ENCODE assay signal across 33 cellular contexts in genomic region chr6:29501106-29501505, GRCh38. TPM values are rescaled to one million over a fixed set of nuclear protein-coding genes. Genes with fewer than 3 reads are reported as not detected.
"Had no signal": no experiment of that assay in that cellular context is flagged by ENCODE, and none has a peak within 500 bp of the region (broad histone marks: within the 10 kb centered on the region; RNA-seq: fewer than 3 reads in every experiment).

No MANE protein-coding gene starts in this region.

- H3K4me1 Mint-ChIP-seq: activated CD4-positive, alpha-beta memory T cell treated with anti-CD3 and anti-CD28 coated beads, Interleukin-2, amount 10 ng/mL, durations not matched to agents 7 days and 5 days had no signal

- H3K36me3 ChIP-seq: adrenal gland, SJCRH30, WERI-Rb-1 had no signal

- DNase-seq: activated CD4-positive, alpha-beta memory T cell treated with anti-CD3 and anti-CD28 coated beads, Interleukin-2, amount 10 ng/mL, durations not matched to agents 7 days and 5 days; activated CD4-positive, alpha-beta T cell treated with anti-CD3 and anti-CD28 coated beads for 1 hour; activated CD4-positive, alpha-beta T cell treated with anti-CD3 and anti-CD28 coated beads for 48 hours; activated CD4-positive, CD25-positive, alpha-beta regulatory T cell; activated gamma-delta T cell treated with Interleukin-2 at 50 U/mL for 16 hours; activated naive CD4-positive, alpha-beta T cell treated with anti-CD3 and anti-CD28 coated beads for 36 hours; activated T-cell treated with anti-CD3 and anti-CD28 coated beads, Interleukin-2, amount 50 U/mL, for 24 hours; adrenal gland; body of pancreas; caudate nucleus; cerebellar nuclear complex; NCI-H1105; NCI-H1417 treated with DMSO at 0.1 percent for 48 hours; NCI-H187 treated with DMSO at 0.1 percent for 48 hours; NCI-H2081; NCI-H2171 treated with DMSO at 0.1 percent for 48 hours; NCI-H2227 treated with DMSO at 0.1 percent for 48 hours; NCI-H446; NCI-H524; NCI-H69; SHP77; SJCRH30; T1000; WERI-Rb-1 had no signal

- H3K36me3 Mint-ChIP-seq: activated naive CD4-positive, alpha-beta T cell treated with anti-CD3 and anti-CD28 coated beads, Interleukin-2, amount 50 U/mL, for 72 hours had no signal

- H3K27ac ChIP-seq: adrenal gland, body of pancreas, SJCRH30, SK-N-MC, WERI-Rb-1 had no signal

- H3K27me3 ChIP-seq: adrenal gland, body of pancreas, SJCRH30 had no signal

- H3K4me3 ChIP-seq: adrenal gland, body of pancreas, SJCRH30, SK-N-MC had no signal

- H3K9me3 Mint-ChIP-seq: activated CD4-positive, alpha-beta memory T cell treated with anti-CD3 and anti-CD28 coated beads, Interleukin-2, amount 10 ng/mL, durations not matched to agents 7 days and 5 days; activated naive CD4-positive, alpha-beta T cell treated with anti-CD3 and anti-CD28 coated beads for 36 hours; activated naive CD4-positive, alpha-beta T cell treated with anti-CD3 and anti-CD28 coated beads, Interleukin-2, amount 50 U/mL, for 72 hours; activated T-cell treated with anti-CD3 and anti-CD28 coated beads, Interleukin-2, amount 50 U/mL, for 24 hours; activated T-helper 1 cell treated with anti-CD3 and anti-CD28 coated beads, Interleukin-12 subunit alpha, Interleukin-12 subunit beta, Interleukin-2, Interleukin-4 antibody, amounts not matched to agents 30 ng/mL and 10 ng/mL and 1 ng/mL, durations not matched to agents 14 hours and 24 hours and 36 hours had no signal

- H3K4me3 Mint-ChIP-seq: activated CD4-positive, alpha-beta memory T cell treated with anti-CD3 and anti-CD28 coated beads, Interleukin-2, amount 10 ng/mL, durations not matched to agents 7 days and 5 days; activated naive CD4-positive, alpha-beta T cell treated with anti-CD3 and anti-CD28 coated beads for 36 hours; activated T-cell treated with anti-CD3 and anti-CD28 coated beads, Interleukin-2, amount 50 U/mL, for 24 hours; activated T-helper 1 cell treated with anti-CD3 and anti-CD28 coated beads, Interleukin-12 subunit alpha, Interleukin-12 subunit beta, Interleukin-2, Interleukin-4 antibody, amounts not matched to agents 30 ng/mL and 10 ng/mL and 1 ng/mL, durations not matched to agents 14 hours and 24 hours and 36 hours had no signal

- H3K4me1 ChIP-seq: adrenal gland, body of pancreas, SJCRH30 had no signal

- H3K9me3 ChIP-seq: adrenal gland, body of pancreas, SJCRH30 had no signal

- H3K27ac Mint-ChIP-seq: activated CD4-positive, alpha-beta memory T cell treated with anti-CD3 and anti-CD28 coated beads, Interleukin-2, amount 10 ng/mL, durations not matched to agents 7 days and 5 days; activated naive CD4-positive, alpha-beta T cell treated with anti-CD3 and anti-CD28 coated beads for 36 hours; activated naive CD4-positive, alpha-beta T cell treated with anti-CD3 and anti-CD28 coated beads, Interleukin-2, amount 50 U/mL, for 72 hours; activated T-cell treated with anti-CD3 and anti-CD28 coated beads, Interleukin-2, amount 50 U/mL, for 24 hours; activated T-helper 1 cell treated with anti-CD3 and anti-CD28 coated beads, Interleukin-12 subunit alpha, Interleukin-12 subunit beta, Interleukin-2, Interleukin-4 antibody, amounts not matched to agents 30 ng/mL and 10 ng/mL and 1 ng/mL, durations not matched to agents 14 hours and 24 hours and 36 hours had no signal

RNA-seq across cellular contexts. Expression of gene MAS1L, which starts 13.3 kb away (rescaled TPM):
- total RNA-seq: activated CD4-positive, alpha-beta memory T cell treated with anti-CD3 and anti-CD28 coated beads, Interleukin-2, amount 10 ng/mL, durations not matched to agents 7 days and 5 days; activated naive CD4-positive, alpha-beta T cell treated with anti-CD3 and anti-CD28 coated beads for 36 hours; activated naive CD4-positive, alpha-beta T cell treated with anti-CD3 and anti-CD28 coated beads, Interleukin-2, amount 50 U/mL, for 72 hours; activated T-helper 1 cell treated with anti-CD3 and anti-CD28 coated beads, Interleukin-12 subunit alpha, Interleukin-12 subunit beta, Interleukin-2, Interleukin-4 antibody, amounts not matched to agents 30 ng/mL and 10 ng/mL and 1 ng/mL, durations not matched to agents 14 hours and 24 hours and 36 hours; adrenal gland; astrocyte; body of pancreas; bronchial epithelial cell; M059J; RPMI7951; SJCRH30; T-helper 1 cell treated with Interleukin-12 subunit alpha and Interleukin-12 subunit beta and Interleukin-4 antibody, amounts not matched to agents 30 ng/mL and 1 ng/mL, for 36 hours; T-helper 2 cell treated with Interferon-gamma antibody and Interleukin-4, amounts not matched to agents 100 ng/mL and 5 ng/mL, for 36 hours had no signal

RNA-seq across cellular contexts. Expression of gene OR2H1, which starts 44.2 kb away (rescaled TPM):
- total RNA-seq: activated CD4-positive, alpha-beta memory T cell treated with anti-CD3 and anti-CD28 coated beads, Interleukin-2, amount 10 ng/mL, durations not matched to agents 7 days and 5 days; activated naive CD4-positive, alpha-beta T cell treated with anti-CD3 and anti-CD28 coated beads for 36 hours; activated naive CD4-positive, alpha-beta T cell treated with anti-CD3 and anti-CD28 coated beads, Interleukin-2, amount 50 U/mL, for 72 hours; activated T-helper 1 cell treated with anti-CD3 and anti-CD28 coated beads, Interleukin-12 subunit alpha, Interleukin-12 subunit beta, Interleukin-2, Interleukin-4 antibody, amounts not matched to agents 30 ng/mL and 10 ng/mL and 1 ng/mL, durations not matched to agents 14 hours and 24 hours and 36 hours; adrenal gland; astrocyte; body of pancreas; bronchial epithelial cell; M059J; RPMI7951; SJCRH30; T-helper 1 cell treated with Interleukin-12 subunit alpha and Interleukin-12 subunit beta and Interleukin-4 antibody, amounts not matched to agents 30 ng/mL and 1 ng/mL, for 36 hours; T-helper 2 cell treated with Interferon-gamma antibody and Interleukin-4, amounts not matched to agents 100 ng/mL and 5 ng/mL, for 36 hours had no signal

RNA-seq across cellular contexts. Expression of gene OR11A1, which starts 44.2 kb away (rescaled TPM):
- total RNA-seq: activated CD4-positive, alpha-beta memory T cell treated with anti-CD3 and anti-CD28 coated beads, Interleukin-2, amount 10 ng/mL, durations not matched to agents 7 days and 5 days; activated naive CD4-positive, alpha-beta T cell treated with anti-CD3 and anti-CD28 coated beads for 36 hours; activated naive CD4-positive, alpha-beta T cell treated with anti-CD3 and anti-CD28 coated beads, Interleukin-2, amount 50 U/mL, for 72 hours; activated T-helper 1 cell treated with anti-CD3 and anti-CD28 coated beads, Interleukin-12 subunit alpha, Interleukin-12 subunit beta, Interleukin-2, Interleukin-4 antibody, amounts not matched to agents 30 ng/mL and 10 ng/mL and 1 ng/mL, durations not matched to agents 14 hours and 24 hours and 36 hours; adrenal gland; astrocyte; body of pancreas; bronchial epithelial cell; M059J; RPMI7951; SJCRH30; T-helper 1 cell treated with Interleukin-12 subunit alpha and Interleukin-12 subunit beta and Interleukin-4 antibody, amounts not matched to agents 30 ng/mL and 1 ng/mL, for 36 hours; T-helper 2 cell treated with Interferon-gamma antibody and Interleukin-4, amounts not matched to agents 100 ng/mL and 5 ng/mL, for 36 hours had no signal

RNA-seq across cellular contexts. Expression of gene UBD, which starts 58.4 kb away (rescaled TPM):
- total RNA-seq: bronchial epithelial cell, RPMI7951, SJCRH30 had no signal
